13 cellular contexts compared by ENCODE assay signal in genomic region chr7:31478744-31479143, GRCh38. TPM values are rescaled to one million over a fixed set of nuclear protein-coding genes. Genes with fewer than 3 reads are reported as not detected.
A peak's percentile ranks its signal among the peaks of the same experiment; 100 is the strongest.
DNase-seq lines count a peak whose midpoint lies in the region; ATAC-seq and TF ChIP-seq lines count a peak whose summit lies in the region.
"Had no signal": no experiment of that assay in that cellular context is flagged by ENCODE, and none has a peak within 500 bp of the region (broad histone marks: within the 10 kb centered on the region; RNA-seq: fewer than 3 reads in every experiment).

No MANE protein-coding gene starts in this region.

- no peak overlapping the region for H3K27ac Mint-ChIP-seq in neural progenitor cell
- H3K27ac Mint-ChIP-seq: activated B cell treated with CpG ODN at 0.5 μM for 24 hours; activated naive CD8-positive, alpha-beta T cell treated with anti-CD3 and anti-CD28 coated beads, Interleukin-2, amount 10 ng/mL, durations not matched to agents 7 days and 5 days had no signal

- peak; percentile 2 for DNase-seq in GM23248
- no peak for DNase-seq in neural progenitor cell (ENCODE audit: low spot score)
- no peak for DNase-seq in midbrain (lab: John Stamatoyannopoulos, UW)
- DNase-seq in NCI-H226: no peak
- DNase-seq in NCI-H446 treated with DMSO at 0.1 percent for 48 hours (lab: John Stamatoyannopoulos, UW): no peak
- DNase-seq in activated CD4-positive, CD25-positive, alpha-beta regulatory T cell (lab: John Stamatoyannopoulos, UW): no peak
- DNase-seq: activated B cell treated with CpG ODN at 0.5 μM for 24 hours; activated naive CD8-positive, alpha-beta T cell treated with anti-CD3 and anti-CD28 coated beads, Interleukin-2, amount 10 ng/mL, durations not matched to agents 7 days and 5 days; kidney glomerular epithelial cell; NCI-H510A had no signal

- H3K9me3 ChIP-seq in GM23248 (ENCODE audit: low read depth) (no peaks in the 10 kb centered on the region), neural progenitor cell (ENCODE audit: low read depth) (no peaks in the 10 kb centered on the region)

- no peaks in the 10 kb centered on the region for H3K9me2 ChIP-seq in GM23248 (ENCODE audit: insufficient read depth)

- H3K9ac ChIP-seq in GM23248 (no peak overlapping the region), neural progenitor cell (no peak overlapping the region)

- H3K27ac ChIP-seq in GM23248 (no peak overlapping the region), neural progenitor cell (no peak overlapping the region)

- H3K4me2 ChIP-seq in GM23248 (ENCODE audit: unreplicated experiment) (no peak overlapping the region), neural progenitor cell (no peak overlapping the region)

- H3K79me2 ChIP-seq in GM23248 (ENCODE audit: insufficient read depth) (no peaks in the 10 kb centered on the region), neural progenitor cell (ENCODE audit: low read depth) (no peaks in the 10 kb centered on the region)

- H3K36me3 ChIP-seq in GM23248 (ENCODE audit: low read depth) (no peaks in the 10 kb centered on the region), neural progenitor cell (no peaks in the 10 kb centered on the region)

- H2AFZ ChIP-seq in GM23248 (no peak overlapping the region), neural progenitor cell (replicated peaks) (peak overlapping the region; percentile 76)

- H3K4me3 ChIP-seq in GM23248 (no peak overlapping the region), neural progenitor cell (no peak overlapping the region)

- TF ChIP-seq CTCF in neural progenitor cell (IDR thresholded peaks at IDR 0.05): no peak

- no peaks in the 10 kb centered on the region for H3K9me3 Mint-ChIP-seq in neural progenitor cell
- H3K9me3 Mint-ChIP-seq: activated B cell treated with CpG ODN at 0.5 μM for 24 hours; activated naive CD8-positive, alpha-beta T cell treated with anti-CD3 and anti-CD28 coated beads, Interleukin-2, amount 10 ng/mL, durations not matched to agents 7 days and 5 days had no signal

- peaks cover 2% of the 10 kb centered on the region for H3K27me3 Mint-ChIP-seq in neural progenitor cell (ENCODE audit: insufficient read depth, low read depth)
- H3K27me3 Mint-ChIP-seq: activated naive CD8-positive, alpha-beta T cell treated with anti-CD3 and anti-CD28 coated beads, Interleukin-2, amount 10 ng/mL, durations not matched to agents 7 days and 5 days had no signal

- in situ Hi-C loops in GM23248 (cut with MboI): no loop called here

- H3K4me1 Mint-ChIP-seq in neural progenitor cell: peaks cover 11% of the 10 kb centered on the region
- H3K4me1 Mint-ChIP-seq: activated naive CD8-positive, alpha-beta T cell treated with anti-CD3 and anti-CD28 coated beads, Interleukin-2, amount 10 ng/mL, durations not matched to agents 7 days and 5 days had no signal

- H4K20me1 ChIP-seq in GM23248 (ENCODE audit: insufficient read depth): no peaks in the 10 kb centered on the region
- H4K20me1 ChIP-seq in neural progenitor cell (ENCODE audit: low read depth): no peaks in the 10 kb centered on the region

- H3F3A ChIP-seq in GM23248 (ENCODE audit: insufficient read depth) (no peaks in the 10 kb centered on the region), neural progenitor cell (ENCODE audit: low read depth) (no peaks in the 10 kb centered on the region)

- no peaks in the 10 kb centered on the region for H3K27me3 ChIP-seq in GM23248 (replicated peaks; ENCODE audit: insufficient read depth)
- no peaks in the 10 kb centered on the region for H3K27me3 ChIP-seq in neural progenitor cell

- no peaks in the 10 kb centered on the region for H3K4me1 ChIP-seq in GM23248 (ENCODE audit: insufficient read depth)
- H3K4me1 ChIP-seq in neural progenitor cell: peaks cover 13% of the 10 kb centered on the region

- H3K36me3 Mint-ChIP-seq in neural progenitor cell: no peaks in the 10 kb centered on the region
- H3K36me3 Mint-ChIP-seq: activated naive CD8-positive, alpha-beta T cell treated with anti-CD3 and anti-CD28 coated beads, Interleukin-2, amount 10 ng/mL, durations not matched to agents 7 days and 5 days had no signal

- WGBS in GM23248 (ENCODE audit: low coverage in 1 of 2, low lambda C conversion rate in 2 of 2, missing lambda C conversion rate in 2 of 2), 2 experiments: 1 to 2% methylated on average over 5 of the region's 5 CpGs

- peak; percentile 88 for ATAC-seq in GM18907 (IDR thresholded peaks at IDR 0.05; ENCODE audit: unreplicated experiment)
- ATAC-seq in HG03469 (IDR thresholded peaks at IDR 0.05; ENCODE audit: unreplicated experiment): peak; percentile 92

- no peak overlapping the region for H3K4me3 Mint-ChIP-seq in neural progenitor cell
- H3K4me3 Mint-ChIP-seq: activated B cell treated with CpG ODN at 0.5 μM for 24 hours; activated naive CD8-positive, alpha-beta T cell treated with anti-CD3 and anti-CD28 coated beads, Interleukin-2, amount 10 ng/mL, durations not matched to agents 7 days and 5 days had no signal

RNA-seq across cellular contexts. Expression of gene ITPRID1, which starts 35.1 kb away (rescaled TPM):
- total RNA-seq in GM23248 (2014; rRNA removed; shearing (Covaris generic)): not detected in 2 replicates
- not detected in 2 replicates for polyA plus RNA-seq in GM23248 (2016; fragmentation: Nextera tagmentation; extraction: Ambion mirVana)
- total RNA-seq in neural progenitor cell (ENCODE audit: low replicate concordance): not detected in 2 replicates
- total RNA-seq: activated B cell treated with CpG ODN at 0.5 μM for 24 hours; activated naive CD8-positive, alpha-beta T cell treated with anti-CD3 and anti-CD28 coated beads, Interleukin-2, amount 10 ng/mL, durations not matched to agents 7 days and 5 days; epithelial cell of proximal tubule had no signal
